Comparison of ENCODE assay signal across 35 cellular contexts in genomic region chr1:48946070-48946469, GRCh38.
"Had no signal": no experiment of that assay in that cellular context is flagged by ENCODE, and none has a peak within 500 bp of the region (broad histone marks: within the 10 kb centered on the region; RNA-seq: fewer than 3 reads in every experiment).

No MANE protein-coding gene starts in this region.

- H3K4me3 ChIP-seq: adrenal gland, ascending aorta, body of pancreas, breast epithelium, cardiac muscle cell had no signal

- H3K27ac ChIP-seq: adrenal gland, ascending aorta, body of pancreas, brain microvascular endothelial cell, breast epithelium, cardiac muscle cell had no signal

- DNase-seq: activated effector memory CD4-positive, alpha-beta T cell treated with anti-CD3 and anti-CD28 coated beads, Interleukin-2, amount 50 U/mL, for 16 hours; activated effector memory CD4-positive, alpha-beta T cell treated with Interleukin-2 at 50 U/mL for 16 hours; activated gamma-delta T cell; activated gamma-delta T cell treated with Interleukin-2 at 50 U/mL for 16 hours; activated naive CD4-positive, alpha-beta T cell; activated naive CD4-positive, alpha-beta T cell treated with anti-CD3 and anti-CD28 coated beads for 36 hours; activated naive CD4-positive, alpha-beta T cell treated with anti-CD3 and anti-CD28 coated beads, Interleukin-2, amount 10 ng/mL, durations not matched to agents 7 days and 5 days; activated naive CD4-positive, alpha-beta T cell treated with anti-CD3 and anti-CD28 coated beads, Interleukin-2, amount 50 U/mL, for 16 hours; activated naive CD4-positive, alpha-beta T cell treated with Interleukin-2 at 50 U/mL for 16 hours; activated naive CD8-positive, alpha-beta T cell treated with anti-CD3 and anti-CD28 coated beads for 36 hours; activated naive CD8-positive, alpha-beta T cell treated with anti-CD3 and anti-CD28 coated beads, Interleukin-2, amount 10 ng/mL, durations not matched to agents 7 days and 5 days; activated naive CD8-positive, alpha-beta T cell treated with anti-CD3 and anti-CD28 coated beads, Interleukin-2, amount 50 U/mL, for 24 hours; activated T-cell treated with anti-CD3 and anti-CD28 coated beads for 4 hours; activated T-cell treated with anti-CD3 and anti-CD28 coated beads, Interleukin-2, amount 50 U/mL, for 1 hour; activated T-cell treated with anti-CD3 and anti-CD28 coated beads, Interleukin-2, amount 50 U/mL, for 24 hours; activated T-cell treated with anti-CD3 and anti-CD28 coated beads, Interleukin-2, amount 50 U/mL, for 4 hours; activated T-cell treated with anti-CD3 and anti-CD28 coated beads, Interleukin-2, amount 50 U/mL, for 48 hours; activated T-cell treated with anti-CD3 and anti-CD28 coated beads, Interleukin-2, amount 50 U/mL, for 72 hours; adrenal gland; amniotic stem cell; amygdala; anterior cingulate cortex; aorta; body of pancreas; brain microvascular endothelial cell; caudate nucleus; central memory CD4-positive, alpha-beta T cell; cerebellar nuclear complex had no signal

- ATAC-seq: activated naive CD4-positive, alpha-beta T cell treated with anti-CD3 and anti-CD28 coated beads, Interleukin-2, amount 50 U/mL, for 72 hours; activated naive CD8-positive, alpha-beta T cell treated with anti-CD3 and anti-CD28 coated beads, Interleukin-2, amount 50 U/mL, for 24 hours; activated T-cell treated with anti-CD3 and anti-CD28 coated beads, Interleukin-2, amount 50 U/mL, for 4 hours; activated T-cell treated with anti-CD3 and anti-CD28 coated beads, Interleukin-2, amount 50 U/mL, for 72 hours; activated T-helper 17 cell treated with anti-CD3 and anti-CD28 coated beads, Interleukin-2, amount 50 U/mL, for 72 hours; body of pancreas had no signal

- H3K9me3 ChIP-seq: adrenal gland, ascending aorta, body of pancreas, breast epithelium had no signal

- FAIRE-seq: astrocyte, bronchial epithelial cell had no signal

- H3K4me1 ChIP-seq: adrenal gland, body of pancreas, breast epithelium had no signal

- H3K36me3 ChIP-seq: adrenal gland, ascending aorta, brain microvascular endothelial cell, breast epithelium, cardiac muscle cell had no signal

- H3K27me3 ChIP-seq: adrenal gland, ascending aorta, body of pancreas, brain microvascular endothelial cell, breast epithelium, cardiac muscle cell had no signal
